Comparison of ENCODE assay signal across 12 cellular contexts in genomic region chr15:65773386-65774111, GRCh38. TPM values are rescaled to one million over a fixed set of nuclear protein-coding genes. Genes with fewer than 3 reads are reported as not detected.
A peak's percentile ranks its signal among the peaks of the same experiment; 100 is the strongest.
DNase-seq lines count a peak whose midpoint lies in the region; ATAC-seq and TF ChIP-seq lines count a peak whose summit lies in the region.
"Had no signal": no experiment of that assay in that cellular context is flagged by ENCODE, and none has a peak within 500 bp of the region (broad histone marks: within the 10 kb centered on the region; RNA-seq: fewer than 3 reads in every experiment).

No MANE protein-coding gene starts in this region.

- peak overlapping the region; percentile 50 for H3K27ac ChIP-seq in HL-60 (replicated peaks)

- intact Hi-C loops in cardiac septum (cut with DNase I), result no loop called here

- peak overlapping the region in 2 of 5 donors; percentile 18 to 54 for H3K4me3 Mint-ChIP-seq in immature natural killer cell

- H3K4me1 Mint-ChIP-seq in immature natural killer cell, result peaks cover 47 to 72% of the 10 kb centered on the region in 2 donors

- peaks cover 2 to 3% (median 2%) of the 10 kb centered on the region in 3 donors for H3K27me3 Mint-ChIP-seq in immature natural killer cell (ENCODE audit: low read depth in 3 of 3)

- no peak overlapping the region for H3K4me3 ChIP-seq in HL-60 (replicated peaks; ENCODE audit: insufficient read depth, low read length)

- H3K9me3 Mint-ChIP-seq in immature natural killer cell, result no peaks in the 10 kb centered on the region

- TF ChIP-seq CTCF in GM10266 (IDR thresholded peaks at IDR 0.05; ENCODE audit: control insufficient read depth, insufficient read depth, low read depth, missing control alignments), result no peak
- TF ChIP-seq CTCF in HL-60 (IDR thresholded peaks at IDR 0.05; ENCODE audit: insufficient read depth, low read length), result no peak

- peak overlapping the region; percentile 51 to 80 (median 64) for H3K27ac Mint-ChIP-seq in immature natural killer cell

- H3K27me3 ChIP-seq in HL-60 (ENCODE audit: insufficient read depth, poor library complexity, severe bottlenecking), result no peaks in the 10 kb centered on the region

- DNase-seq in GM10266 (ENCODE audit: extremely low spot score), result peak; percentile 43
- no peak for DNase-seq in HL-60 (ENCODE audit: low read depth in 1 of 2, low spot score in 1 of 2)
- no peak for DNase-seq in immature natural killer cell
- DNase-seq in NCI-H2081 treated with DMSO at 0.1 percent for 48 hours (lab: John Stamatoyannopoulos, UW), result no peak
- no peak for DNase-seq in hypothalamus (lab: John Stamatoyannopoulos, UW)
- DNase-seq in cardiac septum (ENCODE audit: low spot score), result no peak
- DNase-seq: amygdala; NCI-H2029; small intestine; stimulated activated CD8-positive, alpha-beta memory T cell treated with anti-CD3 and anti-CD28 coated beads, Interleukin-4, amount 100 ng/mL, for 48 hours had no signal

- peaks cover 4 to 5% (median 4%) of the 10 kb centered on the region in 3 donors for H3K36me3 Mint-ChIP-seq in immature natural killer cell

- peak; percentile 55 for ATAC-seq in GM19351 (IDR thresholded peaks at IDR 0.05; ENCODE audit: unreplicated experiment)
- ATAC-seq in GM21619 (IDR thresholded peaks at IDR 0.05; ENCODE audit: unreplicated experiment), result no peak

RNA-seq across cellular contexts. Expression of gene DENND4A, which starts 18.5 kb away (rescaled TPM):
- 10 to 100 TPM in 1 of 3 donors, 1 to 10 TPM in 2; 6.4 to 18.9 (median 6.5) TPM for polyA plus RNA-seq in immature natural killer cell
- 19.1 TPM for total RNA-seq in cardiac septum
